In the genomic region with DNA sequence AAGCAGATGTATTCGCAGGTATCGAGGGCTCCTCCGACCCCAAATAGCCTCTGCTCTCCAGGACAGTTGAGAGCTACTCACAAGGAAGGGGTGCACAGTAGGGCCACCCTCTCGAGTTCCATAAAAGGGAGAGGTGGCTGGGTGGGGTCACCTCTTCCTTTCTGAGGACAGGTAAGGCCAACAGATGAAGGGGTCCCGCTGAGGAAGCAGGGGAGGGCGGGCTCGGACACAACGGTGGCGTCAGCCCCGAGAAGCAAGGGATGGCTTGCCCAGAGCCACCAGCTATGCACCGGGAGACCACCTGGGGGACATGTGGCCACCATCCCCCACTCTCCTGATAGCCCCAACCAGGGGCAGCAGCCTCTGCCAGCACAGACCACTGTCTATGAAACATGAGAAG, we compare ENCODE assay signal across 22 cellular contexts. TPM values are rescaled to one million over a fixed set of nuclear protein-coding genes. Genes with fewer than 3 reads are reported as not detected.
DNase-seq lines count a peak whose midpoint lies in the region; ATAC-seq and TF ChIP-seq lines count a peak whose summit lies in the region.
"Had no signal": no experiment of that assay in that cellular context is flagged by ENCODE, and none has a peak within 500 bp of the region (broad histone marks: within the 10 kb centered on the region; RNA-seq: fewer than 3 reads in every experiment).

No MANE protein-coding gene starts in this region.

- H3K36me3 ChIP-seq in neutrophil (peaks cover 6% of the 10 kb centered on the region), aorta (ENCODE audit: control insufficient read depth in 1 of 2, insufficient read depth in 2 of 2, low read length in 1 of 2) (peaks cover 0 to 12% of the 10 kb centered on the region in 2 donors)

- H3K4me1 ChIP-seq in neutrophil (ENCODE audit: control insufficient read depth in 1 of 2, insufficient read depth in 1 of 2, low read depth in 1 of 2, low read length in 1 of 2) (peaks cover 0 to 7% of the 10 kb centered on the region in 2 experiments), aorta (ENCODE audit: control insufficient read depth in 1 of 2, insufficient read depth in 2 of 2, low read length in 2 of 2) (no peaks in the 10 kb centered on the region)

- intact Hi-C loops in left ventricle myocardium superior (cut with micrococcal nuclease) (no loop called here), Right ventricle myocardium inferior (cut with DNase I) (loop anchor here (5.0 kb wide), 1 partner anchor 80 kb away; no protein-coding TSS in a partner anchor), aorta (cut with DNase I) (no loop called here)

- no peak for ATAC-seq in left ventricle myocardium superior
- no peak for ATAC-seq in Right ventricle myocardium inferior
- ATAC-seq in aorta (ENCODE audit: low FRiP score) = no peak
- ATAC-seq: HCT116, PC-3 had no signal

- H3K27ac ChIP-seq in angular gyrus (ENCODE audit: low read depth, low read length) = peak overlapping the region; percentile 82
- peak overlapping the region; percentile 38 for H3K27ac ChIP-seq in neutrophil
- H3K27ac ChIP-seq in aorta (ENCODE audit: low read depth in 1 of 2, low read length in 2 of 2) = no peak overlapping the region

- H3K27me3 ChIP-seq in neutrophil = no peaks in the 10 kb centered on the region
- no peaks in the 10 kb centered on the region for H3K27me3 ChIP-seq in aorta (ENCODE audit: control insufficient read depth in 1 of 2, insufficient read depth in 2 of 2, low read length in 1 of 2)

- 88 to 92% methylated on average over 11 of the region's 11 CpGs for WGBS in aorta, 2 donors

- TF ChIP-seq CTCF in neutrophil (IDR thresholded peaks at IDR 0.05) = no peak

- H3K4me3 ChIP-seq in neutrophil (ENCODE audit: low read depth in 1 of 2, low read length in 1 of 2) (no peak overlapping the region), aorta (ENCODE audit: low read length in 2 of 2) (no peak overlapping the region)

- DNase-seq in left ventricle myocardium superior (peak; percentile 21), Right ventricle myocardium inferior (ENCODE audit: missing footprints) (no peak), aorta (peak; percentile 40 to 54), NCI-H2171 (lab: John Stamatoyannopoulos, UW) (no peak), DMS153 (lab: John Stamatoyannopoulos, UW) (no peak), GF-D8 (lab: John Stamatoyannopoulos, UW) (no peak)
- DNase-seq: COR-L47; DMS79; EL; GDM1; Kasumi-1; NCI-H1105 treated with DMSO at 0.1 percent for 48 hours; NCI-H2029; NCI-H446 treated with DMSO at 0.1 percent for 48 hours; NCI-H526; NCI-H82; NK-92 treated with Interleukin-12 subunit alpha and Interleukin-12 subunit beta, amount 100 ng/mL, for 24 hours; PC-3; SHP77 had no signal

- H3K9me3 ChIP-seq in neutrophil = no peaks in the 10 kb centered on the region
- H3K9me3 ChIP-seq in aorta (ENCODE audit: control insufficient read depth, low read length) = no peaks in the 10 kb centered on the region

RNA-seq across cellular contexts. Expression of a gene that starts 15.1 kb away (rescaled TPM):
- total RNA-seq in left ventricle myocardium superior = 38.0 TPM
- 34.0 TPM for total RNA-seq in Right ventricle myocardium inferior
- 10 to 100 TPM; 45.0 to 66.8 TPM for total RNA-seq in aorta
- 10 to 100 TPM; 20.3 to 20.4 TPM for polyA plus RNA-seq in aorta

RNA-seq across cellular contexts. Expression of a gene that starts 43.4 kb away (rescaled TPM):
- total RNA-seq in left ventricle myocardium superior (24.7 TPM), Right ventricle myocardium inferior (18.4 TPM), aorta (10 to 100 TPM; 64.6 to 68.1 TPM)
- polyA plus RNA-seq in aorta = 10 to 100 TPM in 1 of 2 donors, 1 to 10 TPM in 1; 5.9 to 33.4 TPM

Comparison
In these comparisons a context has a peak if more than half of its experiments do, and no peak if none do; other contexts are left out.
1. DNase-seq: peak in left ventricle myocardium superior (single experiment) and aorta (2 of 2); none in Right ventricle myocardium inferior (single experiment), NCI-H2171 (single experiment), DMS153 (single experiment) and GF-D8 (single experiment).
2. H3K27ac ChIP-seq: peak in angular gyrus (single experiment) and neutrophil (single experiment); none in aorta (0 of 2).